In genomic region chr3:58492385-58492970, GRCh38 we compare ENCODE assay signal across 8 cellular contexts. TPM values are rescaled to one million over a fixed set of nuclear protein-coding genes. Genes with fewer than 3 reads are reported as not detected.
DNase-seq lines count a peak whose midpoint lies in the region; ATAC-seq, FAIRE-seq and TF ChIP-seq lines count a peak whose summit lies in the region.

No MANE protein-coding gene starts in this region.

- H3K27me3 ChIP-seq in A673 (replicated peaks; ENCODE audit: insufficient read depth, low read depth, low read length, poor library complexity) (no peaks in the 10 kb centered on the region), adrenal gland (no peaks in the 10 kb centered on the region)

- H3K36me3 ChIP-seq in A673 (ENCODE audit: insufficient read depth, low read length, poor library complexity, severe bottlenecking) (no peaks in the 10 kb centered on the region), adrenal gland (replicated peaks in 1 of 2) (no peaks in the 10 kb centered on the region), kidney (ENCODE audit: control insufficient read depth in 1 of 2, insufficient read depth in 2 of 2, low read length in 2 of 2) (no peaks in the 10 kb centered on the region)

- POLR2A ChIA-PET in A673 (lab: Charles Lee; ENCODE audit: low non-redundant PET): no interaction called here

- H3K4me1 ChIP-seq in A673 (ENCODE audit: insufficient read depth, low read length, poor library complexity, severe bottlenecking): peaks cover 26% of the 10 kb centered on the region
- peaks cover 4 to 51% of the 10 kb centered on the region in 2 donors for H3K4me1 ChIP-seq in adrenal gland (replicated peaks in 1 of 2)
- peaks cover 7 to 26% of the 10 kb centered on the region in 2 donors for H3K4me1 ChIP-seq in kidney (ENCODE audit: control insufficient read depth in 1 of 2, insufficient read depth in 1 of 2, low read depth in 1 of 2, low read length in 2 of 2)

- intact Hi-C loops in A673 (cut with micrococcal nuclease; ENCODE audit: unreplicated experiment): loop anchor here (5.0 kb wide), 1 partner anchor 35 kb away; no protein-coding TSS in a partner anchor
- intact Hi-C loops in adrenal gland (cut with DNase I): no loop called here
- intact Hi-C loops in kidney (cut with DNase I): no loop called here

- TF ChIP-seq CTCF in A673 (conservative IDR thresholded peaks at IDR 0.05; ENCODE audit: low read depth, low read length): no peak
- no peak for TF ChIP-seq CTCF in GM13977 (IDR thresholded peaks at IDR 0.05; ENCODE audit: extremely low read depth, insufficient read depth, missing control alignments)
- no peak for TF ChIP-seq CTCF in NB4 (IDR thresholded peaks at IDR 0.05; ENCODE audit: low read depth, low read length)
- no peak for TF ChIP-seq CTCF in adrenal gland (IDR thresholded peaks at IDR 0.05)
- no peak for TF ChIP-seq CTCF in kidney (IDR thresholded peaks at IDR 0.05; ENCODE audit: borderline replicate concordance, extremely low read depth, insufficient read depth)

- BruUV-seq in A673 (replicated peaks; lab: Mats Ljungman, UMichigan): no TSS peak

- H3K9me3 ChIP-seq in A673 (ENCODE audit: low read depth, low read length, poor library complexity, severe bottlenecking): no peaks in the 10 kb centered on the region
- H3K9me3 ChIP-seq in adrenal gland (replicated peaks in 1 of 3): no peaks in the 10 kb centered on the region
- H3K9me3 ChIP-seq in kidney (ENCODE audit: control insufficient read depth in 1 of 2, low read length in 2 of 2): no peaks in the 10 kb centered on the region

- ATAC-seq in HG03378 (IDR thresholded peaks at IDR 0.05; ENCODE audit: unreplicated experiment): no peak

- no peak for DNase-seq in A673 (ENCODE audit: low spot score)
- DNase-seq in GM13977 (ENCODE audit: low spot score): peak; percentile 55
- peak; percentile 33 for DNase-seq in NB4 (ENCODE audit: low read depth)
- peak in 2 of 7 donors; percentile 11 to 26 for DNase-seq in adrenal gland
- DNase-seq in kidney: no peak
- DNase-seq in stimulated activated CD4-positive, alpha-beta T cell treated with anti-CD3 and anti-CD28 coated beads, Interleukin-4, amount 100 ng/mL, for 4 hours: peak; percentile 8 to 28
- DNase-seq in HPDE6-E6E7 (ENCODE audit: extremely low spot score): no peak

- CTCF ChIA-PET in A673 (lab: Charles Lee): interaction anchor here (0.6 kb wide), 1 partner anchor 29 kb away, joined by 3 read pairs; no protein-coding TSS in a partner anchor

- 0 to 3% (median 1%) methylated on average over 5 to 34 of the region's 34 CpGs for WGBS in adrenal gland, 4 donors

- no peak for FAIRE-seq in kidney (lab: Jason Lieb, UNC)

- peak overlapping the region; percentile 88 to 90 for H3K9ac ChIP-seq in kidney (ENCODE audit: low read length in 2 of 2)

- H3K4me3 ChIP-seq in A673 (ENCODE audit: low read depth, low read length, poor library complexity, severe bottlenecking) (peak overlapping the region; percentile 74), NB4 (ENCODE audit: low read depth, low read length) (peak overlapping the region; percentile 80), adrenal gland (peak overlapping the region in 3 of 4 donors; percentile 35 to 95 (median 58)), kidney (ENCODE audit: low read length in 2 of 2) (peak overlapping the region; percentile 88 to 93)

- in situ Hi-C loops in GM13977 (cut with MboI; ENCODE audit: low pct_unique_long_range_greater_than_20kb, low sequenced_read_pairs, unreplicated experiment): no loop called here

- H3K27ac ChIP-seq in A673 (ENCODE audit: low read depth, low read length, poor library complexity, severe bottlenecking) (peak overlapping the region; percentile 70), adrenal gland (peak overlapping the region in 4 of 5 donors; percentile 15 to 91 (median 71)), kidney (ENCODE audit: low read depth in 2 of 2, low read length in 2 of 2) (peak overlapping the region; percentile 37 to 57)

- TF ChIP-seq POLR2A in NB4 (IDR thresholded peaks at IDR 0.05; ENCODE audit: extremely low read depth, insufficient read length) (no peak), adrenal gland (IDR thresholded peaks at IDR 0.05) (no peak)

RNA-seq across cellular contexts. Expression of gene KCTD6, which starts 0.6 kb away (rescaled TPM):
- 14.2 and 14.3 TPM in 2 replicates for total RNA-seq in A673 (2021)
- 10 to 100 TPM in 3 of 8 donors, 1 to 10 TPM in 5; 7.2 to 17.9 (median 9.2) TPM for total RNA-seq in adrenal gland
- 10 to 100 TPM; 15.4 to 19.9 (median 16.1) TPM for polyA plus RNA-seq in adrenal gland
- 19.0 TPM for total RNA-seq in kidney
- 24.5 TPM for polyA plus RNA-seq in kidney (ENCODE audit: insufficient read depth, low read depth, low replicate concordance)

RNA-seq across cellular contexts. Expression of gene ACOX2, which starts 44.5 kb away (rescaled TPM):
- total RNA-seq in A673 (2021) (5.4 and 7.2 TPM in 2 replicates), adrenal gland (10 to 100 TPM; 11.3 to 52.4 (median 32.8) TPM), kidney (18.6 TPM)
- polyA plus RNA-seq in adrenal gland (10 to 100 TPM; 24.0 to 65.5 (median 56.4) TPM), kidney (ENCODE audit: insufficient read depth, low read depth, low replicate concordance) (85.5 TPM)

RNA-seq across cellular contexts. Expression of gene PDHB, which starts 58.8 kb away (rescaled TPM):
- total RNA-seq in A673 (2021) (56.0 and 58.8 TPM in 2 replicates), adrenal gland (100 to 1,000 TPM in 4 of 8 donors, 10 to 100 TPM in 4; 84.2 to 155 (median 102) TPM), kidney (71.7 TPM)
- polyA plus RNA-seq in adrenal gland (100 to 1,000 TPM in 1 of 3 donors, 10 to 100 TPM in 2; 59.2 to 198 (median 84.8) TPM), kidney (ENCODE audit: insufficient read depth, low read depth, low replicate concordance) (138 TPM)

Comparison
In these comparisons a context has a peak if more than half of its experiments do, and no peak if none do; other contexts are left out.
1. DNase-seq: peak in GM13977 (single experiment), NB4 (single experiment) and stimulated activated CD4-positive, alpha-beta T cell treated with anti-CD3 and anti-CD28 coated beads, Interleukin-4, amount 100 ng/mL, for 4 hours (2 of 2); none in A673 (single experiment), kidney (single experiment) and HPDE6-E6E7 (single experiment).
2. Peak in every context shown above with its lines, with median percentiles within 50 percentile points of each other: H3K27ac ChIP-seq and H3K4me3 ChIP-seq.